In the genomic region with DNA sequence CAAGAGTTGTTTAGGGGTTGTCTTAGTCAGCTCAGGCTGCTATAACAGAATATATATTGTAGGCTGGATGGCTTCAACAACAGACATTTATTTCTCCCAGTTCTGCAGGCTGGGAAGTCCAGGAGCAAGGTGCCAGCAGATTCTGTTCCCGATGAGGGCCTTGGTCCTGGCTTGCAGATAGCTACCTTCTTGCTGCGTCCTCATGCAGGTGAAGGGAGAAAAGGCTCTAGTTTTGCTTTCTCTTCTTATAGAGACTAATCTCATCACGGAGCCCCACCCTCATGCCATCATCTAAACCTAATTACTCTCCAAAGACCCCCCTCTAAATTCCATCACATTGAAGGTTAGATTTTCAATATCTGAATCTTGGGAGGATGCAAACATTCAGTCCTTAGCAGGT, we compare ENCODE assay signal across 15 cellular contexts.
DNase-seq lines count a peak whose midpoint lies in the region; ATAC-seq and TF ChIP-seq lines count a peak whose summit lies in the region.
"Had no signal": no experiment of that assay in that cellular context is flagged by ENCODE, and none has a peak within 500 bp of the region (broad histone marks: within the 10 kb centered on the region; RNA-seq: fewer than 3 reads in every experiment).

No MANE protein-coding gene starts in this region.

- H3K4me3 Mint-ChIP-seq in T-helper 17 cell (peak overlapping the region; percentile 87), mesothelial cell of epicardium (no peak overlapping the region)

- H3K4me3 ChIP-seq in right atrium auricular region (no peak overlapping the region), uterus (no peak overlapping the region)
- H3K4me3 ChIP-seq: neural progenitor cell had no signal

- no peak for TF ChIP-seq POLR2A in uterus (IDR thresholded peaks at IDR 0.05)

- H3K27ac Mint-ChIP-seq in T-helper 17 cell: peak overlapping the region; percentile 99
- peak overlapping the region; percentile 48 for H3K27ac Mint-ChIP-seq in mesothelial cell of epicardium

- ATAC-seq in Right ventricle myocardium inferior (no peak), T-helper 17 cell (no peak), HG03342 (IDR thresholded peaks at IDR 0.05; ENCODE audit: unreplicated experiment) (no peak)
- ATAC-seq: left colon had no signal

- peak overlapping the region; percentile 88 to 90 for H3K27ac ChIP-seq in right atrium auricular region
- H3K27ac ChIP-seq in uterus: peak overlapping the region; percentile 97
- H3K27ac ChIP-seq: neural progenitor cell had no signal

- TF ChIP-seq CTCF in right atrium auricular region (IDR thresholded peaks at IDR 0.05): no peak
- no peak for TF ChIP-seq CTCF in mesothelial cell of epicardium (IDR thresholded peaks at IDR 0.05; ENCODE audit: unreplicated experiment)
- TF ChIP-seq CTCF in uterus (IDR thresholded peaks at IDR 0.05): no peak

- H3K4me1 ChIP-seq in right atrium auricular region (peaks cover 0 to 29% of the 10 kb centered on the region in 2 donors), uterus (peaks cover 0 to 7% of the 10 kb centered on the region in 2 donors)

- no peaks in the 10 kb centered on the region for H3K9me3 ChIP-seq in right atrium auricular region
- H3K9me3 ChIP-seq in T-helper 17 cell (ENCODE audit: control insufficient read depth, low read length, poor library complexity, severe bottlenecking): no peaks in the 10 kb centered on the region
- H3K9me3 ChIP-seq in uterus: no peaks in the 10 kb centered on the region
- H3K9me3 ChIP-seq: BE2C had no signal

- intact Hi-C loops in Right ventricle myocardium inferior (cut with DNase I): no loop called here
- intact Hi-C loops in uterus (cut with DNase I; ENCODE audit: low total_unique reads): no loop called here

- H3K36me3 Mint-ChIP-seq in T-helper 17 cell (ENCODE audit: low read depth): no peaks in the 10 kb centered on the region
- no peaks in the 10 kb centered on the region for H3K36me3 Mint-ChIP-seq in mesothelial cell of epicardium
- H3K36me3 Mint-ChIP-seq: neural progenitor cell had no signal

- H3K36me3 ChIP-seq in right atrium auricular region (no peaks in the 10 kb centered on the region), uterus (no peaks in the 10 kb centered on the region)
- H3K36me3 ChIP-seq: BE2C, neural progenitor cell had no signal

- no peak for DNase-seq in right atrium auricular region (ENCODE audit: low spot score)
- DNase-seq in Right ventricle myocardium inferior (ENCODE audit: missing footprints): no peak
- no peak for DNase-seq in T-helper 17 cell
- DNase-seq in mesothelial cell of epicardium (ENCODE audit: low spot score in 2 of 2, unreplicated experiment in 2 of 2): no peak
- DNase-seq in uterus: no peak
- no peak for DNase-seq in HuH-7.5 (ENCODE audit: low spot score)
- no peak for DNase-seq in midbrain (lab: John Stamatoyannopoulos, UW)
- DNase-seq: BE2C, cortex of kidney, left colon, NCI-H2029, NCI-H774, T1000 had no signal

- peaks cover 5% of the 10 kb centered on the region for H3K9me3 Mint-ChIP-seq in mesothelial cell of epicardium
- H3K9me3 Mint-ChIP-seq: neural progenitor cell had no signal

- peaks cover 50% of the 10 kb centered on the region for H3K4me1 Mint-ChIP-seq in T-helper 17 cell
- H3K4me1 Mint-ChIP-seq in mesothelial cell of epicardium: peaks cover 48% of the 10 kb centered on the region

- H3K27me3 ChIP-seq in right atrium auricular region: no peaks in the 10 kb centered on the region
- no peaks in the 10 kb centered on the region for H3K27me3 ChIP-seq in uterus
- H3K27me3 ChIP-seq: BE2C had no signal

- H3K27me3 Mint-ChIP-seq in T-helper 17 cell (no peaks in the 10 kb centered on the region), mesothelial cell of epicardium (ENCODE audit: low read depth) (no peaks in the 10 kb centered on the region)
